Comparison of ENCODE assay signal across 10 cellular contexts in the genomic region with DNA sequence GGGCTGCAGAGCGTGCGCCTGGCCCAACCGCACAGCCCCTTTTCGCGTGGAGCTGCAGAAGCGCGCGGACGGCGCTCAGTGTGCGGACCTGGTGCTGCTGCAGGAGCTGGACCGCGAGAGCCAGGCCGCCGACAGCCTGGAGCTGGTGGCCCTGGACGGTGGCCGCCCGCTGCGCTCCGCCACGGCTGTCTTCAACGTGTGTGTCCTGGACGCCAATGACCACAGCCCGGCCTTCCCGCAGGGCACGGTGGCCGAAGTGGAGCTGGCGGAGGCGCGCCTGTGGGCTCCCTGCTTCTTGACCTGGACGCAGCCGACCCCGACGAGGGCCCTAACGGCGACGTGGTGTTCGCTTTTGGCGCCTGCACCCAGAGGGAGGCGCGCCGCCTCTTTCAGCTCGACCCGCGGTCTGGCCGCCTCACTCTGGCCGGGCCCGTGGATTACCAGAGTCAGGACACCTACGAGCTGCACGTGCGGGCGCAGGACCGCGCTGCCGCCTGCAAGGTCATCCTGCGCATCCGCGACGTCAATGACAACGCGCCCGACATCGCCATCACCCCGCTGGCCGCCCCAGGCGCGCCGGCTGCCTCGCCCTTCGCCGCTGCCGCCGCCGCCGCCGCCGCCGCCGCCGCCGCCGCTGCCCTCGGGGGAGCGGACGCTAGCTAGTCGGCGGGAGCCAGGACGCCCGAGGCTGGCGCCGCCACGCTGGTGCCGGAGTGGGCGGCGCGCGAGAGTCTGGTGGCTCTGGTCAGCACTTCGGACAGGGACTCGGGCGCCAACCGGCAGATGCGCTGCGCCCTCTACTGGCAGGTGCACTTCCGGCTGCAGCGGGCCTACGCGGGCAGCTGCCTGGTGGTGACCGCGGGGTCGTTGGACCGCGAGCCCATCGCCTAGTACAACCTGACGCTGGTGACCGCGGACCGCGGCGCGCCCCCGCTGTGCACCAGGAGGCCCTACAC.
DNase-seq lines count a peak whose midpoint lies in the region; ATAC-seq and TF ChIP-seq lines count a peak whose summit lies in the region.
"Had no signal": no experiment of that assay in that cellular context is flagged by ENCODE, and none has a peak within 500 bp of the region (broad histone marks: within the 10 kb centered on the region; RNA-seq: fewer than 3 reads in every experiment).

No MANE protein-coding gene starts in this region.

- ATAC-seq in esophagus mucosa: peak; percentile 62
- no peak for ATAC-seq in HG02610 (IDR thresholded peaks at IDR 0.05; ENCODE audit: unreplicated experiment)
- no peak for ATAC-seq in HG03442 (IDR thresholded peaks at IDR 0.05; ENCODE audit: unreplicated experiment)

- in situ Hi-C loops in KBM-7 (cut with MboI; ENCODE audit: low pct_unique_long_range_greater_than_20kb, low sequenced_read_pairs): no loop called here

- TF ChIP-seq CTCF in AG10803 (conservative IDR thresholded peaks at IDR 0.05; ENCODE audit: low read length): peak; percentile 35

- no peak overlapping the region for H3K4me3 ChIP-seq in AG10803 (ENCODE audit: low read length)
- H3K4me3 ChIP-seq in HUES64 (ENCODE audit: low read length): peak overlapping the region; percentile 41

- peaks cover 55% of the 10 kb centered on the region for H3K27me3 ChIP-seq in HUES64 (ENCODE audit: insufficient read depth, low read length)

- H3K36me3 ChIP-seq in HUES64 (ENCODE audit: insufficient read depth, low read length): no peaks in the 10 kb centered on the region
- H3K36me3 ChIP-seq: neutrophil had no signal

- H3K4me1 ChIP-seq in HUES64 (ENCODE audit: insufficient read depth, low read length): peaks cover 13% of the 10 kb centered on the region; the same call in 1 of the 2 replicates

- H3K27ac ChIP-seq in HUES64 (ENCODE audit: low read depth, low read length): no peak overlapping the region
- H3K27ac ChIP-seq: neutrophil had no signal

- H3K9me3 ChIP-seq in HUES64 (ENCODE audit: insufficient read depth, low read depth, low read length): no peaks in the 10 kb centered on the region
- H3K9me3 ChIP-seq: neutrophil had no signal

- H3K9ac ChIP-seq in HUES64 (ENCODE audit: low read depth, low read length): no peak overlapping the region

- 29% methylated on average over 121 of the region's 121 CpGs for WGBS in HUES64

- DNase-seq in AG10803 (ENCODE audit: low read depth) (peak; percentile 7), midbrain (lab: John Stamatoyannopoulos, UW) (peak; percentile 23), KBM-7 (no peak)
- DNase-seq in activated CD4-positive, alpha-beta T cell treated with anti-CD3 and anti-CD28 coated beads, Interleukin-2, amount 50 U/mL, for 4 hours: no peak
- DNase-seq: activated T-cell treated with anti-CD3 and anti-CD28 coated beads, Interleukin-2, amount 50 U/mL, for 1 hour had no signal

Comparison
In these comparisons a context has a peak if more than half of its experiments do, and no peak if none do; other contexts are left out.
1. DNase-seq: peak in AG10803 (single experiment) and midbrain (single experiment); none in KBM-7 (single experiment) and activated CD4-positive, alpha-beta T cell treated with anti-CD3 and anti-CD28 coated beads, Interleukin-2, amount 50 U/mL, for 4 hours (0 of 2).